In the genomic region with DNA sequence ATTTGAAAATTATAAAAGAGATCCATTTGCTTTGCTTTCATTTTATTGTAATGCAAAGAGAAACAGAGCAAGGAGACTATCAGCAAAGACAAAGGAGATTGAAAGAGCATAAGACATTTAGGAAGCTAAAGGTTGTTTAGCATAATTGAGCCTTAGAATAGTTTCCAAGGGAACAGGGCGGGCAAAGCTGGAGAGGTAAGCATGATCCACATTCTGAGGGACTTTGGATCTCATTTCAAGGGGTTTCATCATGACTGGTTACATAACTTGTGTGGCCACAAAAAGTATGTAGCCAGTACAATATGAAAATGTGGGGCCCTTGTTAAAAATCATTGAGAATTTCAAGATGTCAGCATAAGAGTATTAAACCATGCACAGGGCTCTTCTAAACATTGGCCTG, we compare ENCODE assay signal across 1 cellular context.
A peak's percentile ranks its signal among the peaks of the same experiment; 100 is the strongest.
TF ChIP-seq lines count a peak whose summit lies in the region.

No MANE protein-coding gene starts in this region.

TF ChIP-seq in HepG2, 621 proteins besides CTCF, POLR2A, EP300 and RAD21 (continued from another document):
- TF ChIP-seq TEAD3 (CRISPR knock-in tag; optimal IDR thresholded peaks at IDR 0.05; ENCODE audit: borderline replicate concordance), result no peak
- TF ChIP-seq HNF4A (CRISPR knock-in tag; IDR thresholded peaks at IDR 0.05), result peak; percentile 30; the same call in 1 of the 2 replicates
- TF ChIP-seq, protein P1, sequence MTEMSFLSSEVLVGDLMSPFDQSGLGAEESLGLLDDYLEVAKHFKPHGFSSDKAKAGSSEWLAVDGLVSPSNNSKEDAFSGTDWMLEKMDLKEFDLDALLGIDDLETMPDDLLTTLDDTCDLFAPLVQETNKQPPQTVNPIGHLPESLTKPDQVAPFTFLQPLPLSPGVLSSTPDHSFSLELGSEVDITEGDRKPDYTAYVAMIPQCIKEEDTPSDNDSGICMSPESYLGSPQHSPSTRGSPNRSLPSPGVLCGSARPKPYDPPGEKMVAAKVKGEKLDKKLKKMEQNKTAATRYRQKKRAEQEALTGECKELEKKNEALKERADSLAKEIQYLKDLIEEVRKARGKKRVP (CRISPR knock-in tag; IDR thresholded peaks at IDR 0.05), result peak in 1 of 2 experiments; percentile 87; a peak in 2 of 4 replicates
- TF ChIP-seq PAWR (CRISPR knock-in tag; IDR thresholded peaks at IDR 0.05; ENCODE audit: borderline replicate concordance), result no peak
- no peak for TF ChIP-seq NCOA2 (CRISPR knock-in tag; IDR thresholded peaks at IDR 0.05)
- TF ChIP-seq HDAC2 (CRISPR knock-in tag; IDR thresholded peaks at IDR 0.05), result no peak
- TF ChIP-seq CEBPG (CRISPR knock-in tag; IDR thresholded peaks at IDR 0.05), result peak; percentile 37; the same call in 1 of the 2 replicates
